In genomic region chr12:104671407-104672095, GRCh38 we compare ENCODE assay signal across 1 cellular context.
TF ChIP-seq lines count a peak whose summit lies in the region.

No MANE protein-coding gene starts in this region.

TF ChIP-seq in HEK293, 187 proteins besides CTCF, POLR2A, EP300 and RAD21 (continued from another document and continues in another):
- TF ChIP-seq, protein P1, sequence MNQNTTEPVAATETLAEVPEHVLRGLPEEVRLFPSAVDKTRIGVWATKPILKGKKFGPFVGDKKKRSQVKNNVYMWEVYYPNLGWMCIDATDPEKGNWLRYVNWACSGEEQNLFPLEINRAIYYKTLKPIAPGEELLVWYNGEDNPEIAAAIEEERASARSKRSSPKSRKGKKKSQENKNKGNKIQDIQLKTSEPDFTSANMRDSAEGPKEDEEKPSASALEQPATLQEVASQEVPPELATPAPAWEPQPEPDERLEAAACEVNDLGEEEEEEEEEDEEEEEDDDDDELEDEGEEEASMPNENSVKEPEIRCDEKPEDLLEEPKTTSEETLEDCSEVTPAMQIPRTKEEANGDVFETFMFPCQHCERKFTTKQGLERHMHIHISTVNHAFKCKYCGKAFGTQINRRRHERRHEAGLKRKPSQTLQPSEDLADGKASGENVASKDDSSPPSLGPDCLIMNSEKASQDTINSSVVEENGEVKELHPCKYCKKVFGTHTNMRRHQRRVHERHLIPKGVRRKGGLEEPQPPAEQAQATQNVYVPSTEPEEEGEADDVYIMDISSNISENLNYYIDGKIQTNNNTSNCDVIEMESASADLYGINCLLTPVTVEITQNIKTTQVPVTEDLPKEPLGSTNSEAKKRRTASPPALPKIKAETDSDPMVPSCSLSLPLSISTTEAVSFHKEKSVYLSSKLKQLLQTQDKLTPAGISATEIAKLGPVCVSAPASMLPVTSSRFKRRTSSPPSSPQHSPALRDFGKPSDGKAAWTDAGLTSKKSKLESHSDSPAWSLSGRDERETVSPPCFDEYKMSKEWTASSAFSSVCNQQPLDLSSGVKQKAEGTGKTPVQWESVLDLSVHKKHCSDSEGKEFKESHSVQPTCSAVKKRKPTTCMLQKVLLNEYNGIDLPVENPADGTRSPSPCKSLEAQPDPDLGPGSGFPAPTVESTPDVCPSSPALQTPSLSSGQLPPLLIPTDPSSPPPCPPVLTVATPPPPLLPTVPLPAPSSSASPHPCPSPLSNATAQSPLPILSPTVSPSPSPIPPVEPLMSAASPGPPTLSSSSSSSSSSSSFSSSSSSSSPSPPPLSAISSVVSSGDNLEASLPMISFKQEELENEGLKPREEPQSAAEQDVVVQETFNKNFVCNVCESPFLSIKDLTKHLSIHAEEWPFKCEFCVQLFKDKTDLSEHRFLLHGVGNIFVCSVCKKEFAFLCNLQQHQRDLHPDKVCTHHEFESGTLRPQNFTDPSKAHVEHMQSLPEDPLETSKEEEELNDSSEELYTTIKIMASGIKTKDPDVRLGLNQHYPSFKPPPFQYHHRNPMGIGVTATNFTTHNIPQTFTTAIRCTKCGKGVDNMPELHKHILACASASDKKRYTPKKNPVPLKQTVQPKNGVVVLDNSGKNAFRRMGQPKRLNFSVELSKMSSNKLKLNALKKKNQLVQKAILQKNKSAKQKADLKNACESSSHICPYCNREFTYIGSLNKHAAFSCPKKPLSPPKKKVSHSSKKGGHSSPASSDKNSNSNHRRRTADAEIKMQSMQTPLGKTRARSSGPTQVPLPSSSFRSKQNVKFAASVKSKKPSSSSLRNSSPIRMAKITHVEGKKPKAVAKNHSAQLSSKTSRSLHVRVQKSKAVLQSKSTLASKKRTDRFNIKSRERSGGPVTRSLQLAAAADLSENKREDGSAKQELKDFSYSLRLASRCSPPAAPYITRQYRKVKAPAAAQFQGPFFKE (tag by site-specific recombination; IDR thresholded peaks at IDR 0.05; ENCODE audit: borderline replicate concordance) = no peak
- TF ChIP-seq, protein P2, sequence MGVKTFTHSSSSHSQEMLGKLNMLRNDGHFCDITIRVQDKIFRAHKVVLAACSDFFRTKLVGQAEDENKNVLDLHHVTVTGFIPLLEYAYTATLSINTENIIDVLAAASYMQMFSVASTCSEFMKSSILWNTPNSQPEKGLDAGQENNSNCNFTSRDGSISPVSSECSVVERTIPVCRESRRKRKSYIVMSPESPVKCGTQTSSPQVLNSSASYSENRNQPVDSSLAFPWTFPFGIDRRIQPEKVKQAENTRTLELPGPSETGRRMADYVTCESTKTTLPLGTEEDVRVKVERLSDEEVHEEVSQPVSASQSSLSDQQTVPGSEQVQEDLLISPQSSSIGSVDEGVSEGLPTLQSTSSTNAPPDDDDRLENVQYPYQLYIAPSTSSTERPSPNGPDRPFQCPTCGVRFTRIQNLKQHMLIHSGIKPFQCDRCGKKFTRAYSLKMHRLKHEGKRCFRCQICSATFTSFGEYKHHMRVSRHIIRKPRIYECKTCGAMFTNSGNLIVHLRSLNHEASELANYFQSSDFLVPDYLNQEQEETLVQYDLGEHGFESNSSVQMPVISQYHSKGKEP (tag by site-specific recombination; IDR thresholded peaks at IDR 0.05) = no peak
- TF ChIP-seq, protein P3, sequence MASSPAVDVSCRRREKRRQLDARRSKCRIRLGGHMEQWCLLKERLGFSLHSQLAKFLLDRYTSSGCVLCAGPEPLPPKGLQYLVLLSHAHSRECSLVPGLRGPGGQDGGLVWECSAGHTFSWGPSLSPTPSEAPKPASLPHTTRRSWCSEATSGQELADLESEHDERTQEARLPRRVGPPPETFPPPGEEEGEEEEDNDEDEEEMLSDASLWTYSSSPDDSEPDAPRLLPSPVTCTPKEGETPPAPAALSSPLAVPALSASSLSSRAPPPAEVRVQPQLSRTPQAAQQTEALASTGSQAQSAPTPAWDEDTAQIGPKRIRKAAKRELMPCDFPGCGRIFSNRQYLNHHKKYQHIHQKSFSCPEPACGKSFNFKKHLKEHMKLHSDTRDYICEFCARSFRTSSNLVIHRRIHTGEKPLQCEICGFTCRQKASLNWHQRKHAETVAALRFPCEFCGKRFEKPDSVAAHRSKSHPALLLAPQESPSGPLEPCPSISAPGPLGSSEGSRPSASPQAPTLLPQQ (tag by site-specific recombination; IDR thresholded peaks at IDR 0.05) = peak; percentile 74
- no peak for TF ChIP-seq REPIN1 (tag by site-specific recombination; IDR thresholded peaks at IDR 0.05; ENCODE audit: low read depth)
- TF ChIP-seq, protein P4, sequence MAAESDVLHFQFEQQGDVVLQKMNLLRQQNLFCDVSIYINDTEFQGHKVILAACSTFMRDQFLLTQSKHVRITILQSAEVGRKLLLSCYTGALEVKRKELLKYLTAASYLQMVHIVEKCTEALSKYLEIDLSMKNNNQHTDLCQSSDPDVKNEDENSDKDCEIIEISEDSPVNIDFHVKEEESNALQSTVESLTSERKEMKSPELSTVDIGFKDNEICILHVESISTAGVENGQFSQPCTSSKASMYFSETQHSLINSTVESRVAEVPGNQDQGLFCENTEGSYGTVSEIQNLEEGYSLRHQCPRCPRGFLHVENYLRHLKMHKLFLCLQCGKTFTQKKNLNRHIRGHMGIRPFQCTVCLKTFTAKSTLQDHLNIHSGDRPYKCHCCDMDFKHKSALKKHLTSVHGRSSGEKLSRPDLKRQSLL (tag by site-specific recombination; IDR thresholded peaks at IDR 0.05) = no peak
- peak; percentile 62 for TF ChIP-seq SP7 (tag by site-specific recombination; IDR thresholded peaks at IDR 0.05)
- peak; percentile 68 for TF ChIP-seq ZBTB48 (tag by site-specific recombination; IDR thresholded peaks at IDR 0.05)
- TF ChIP-seq ZNF843 (tag by site-specific recombination; IDR thresholded peaks at IDR 0.05) = peak; percentile 52; the same call in 1 of the 2 replicates
- peak; percentile 75 for TF ChIP-seq KLF10 (tag by site-specific recombination; IDR thresholded peaks at IDR 0.05)
- TF ChIP-seq ZNF341 (tag by site-specific recombination; IDR thresholded peaks at IDR 0.05; ENCODE audit: low read depth) = peak; percentile 60; the same call in 1 of the 2 replicates
- TF ChIP-seq ZNF544 (tag by site-specific recombination; IDR thresholded peaks at IDR 0.05) = no peak
- no peak for TF ChIP-seq ZNF670 (tag by site-specific recombination; IDR thresholded peaks at IDR 0.05; ENCODE audit: low read depth)
- peak; percentile 82 for TF ChIP-seq ZNF660 (tag by site-specific recombination; IDR thresholded peaks at IDR 0.05)
- no peak for TF ChIP-seq ZNF311 (tag by site-specific recombination; IDR thresholded peaks at IDR 0.05; ENCODE audit: borderline replicate concordance)
- no peak for TF ChIP-seq ZNF473 (tag by site-specific recombination; IDR thresholded peaks at IDR 0.05)
- TF ChIP-seq ZBTB8A (tag by site-specific recombination; IDR thresholded peaks at IDR 0.05) = 0 out of 2 replicates have a peak, but pooled peaks have one; percentile 41
- no peak for TF ChIP-seq ZNF501 (tag by site-specific recombination; IDR thresholded peaks at IDR 0.05)
- peak; percentile 62 for TF ChIP-seq GLIS2 (tag by site-specific recombination; IDR thresholded peaks at IDR 0.05)
- no peak for TF ChIP-seq ZNF677 (tag by site-specific recombination; IDR thresholded peaks at IDR 0.05)
- peak; percentile 91 for TF ChIP-seq ZFHX2 (tag by site-specific recombination; conservative IDR thresholded peaks at IDR 0.05)
- no peak; the same call in 1 of the 2 replicates for TF ChIP-seq KLF8 (tag by site-specific recombination; IDR thresholded peaks at IDR 0.05)
- TF ChIP-seq, protein P5, sequence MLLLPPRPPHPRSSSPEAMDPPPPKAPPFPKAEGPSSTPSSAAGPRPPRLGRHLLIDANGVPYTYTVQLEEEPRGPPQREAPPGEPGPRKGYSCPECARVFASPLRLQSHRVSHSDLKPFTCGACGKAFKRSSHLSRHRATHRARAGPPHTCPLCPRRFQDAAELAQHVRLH (tag by site-specific recombination; IDR thresholded peaks at IDR 0.05) = no peak
- TF ChIP-seq, protein P6, sequence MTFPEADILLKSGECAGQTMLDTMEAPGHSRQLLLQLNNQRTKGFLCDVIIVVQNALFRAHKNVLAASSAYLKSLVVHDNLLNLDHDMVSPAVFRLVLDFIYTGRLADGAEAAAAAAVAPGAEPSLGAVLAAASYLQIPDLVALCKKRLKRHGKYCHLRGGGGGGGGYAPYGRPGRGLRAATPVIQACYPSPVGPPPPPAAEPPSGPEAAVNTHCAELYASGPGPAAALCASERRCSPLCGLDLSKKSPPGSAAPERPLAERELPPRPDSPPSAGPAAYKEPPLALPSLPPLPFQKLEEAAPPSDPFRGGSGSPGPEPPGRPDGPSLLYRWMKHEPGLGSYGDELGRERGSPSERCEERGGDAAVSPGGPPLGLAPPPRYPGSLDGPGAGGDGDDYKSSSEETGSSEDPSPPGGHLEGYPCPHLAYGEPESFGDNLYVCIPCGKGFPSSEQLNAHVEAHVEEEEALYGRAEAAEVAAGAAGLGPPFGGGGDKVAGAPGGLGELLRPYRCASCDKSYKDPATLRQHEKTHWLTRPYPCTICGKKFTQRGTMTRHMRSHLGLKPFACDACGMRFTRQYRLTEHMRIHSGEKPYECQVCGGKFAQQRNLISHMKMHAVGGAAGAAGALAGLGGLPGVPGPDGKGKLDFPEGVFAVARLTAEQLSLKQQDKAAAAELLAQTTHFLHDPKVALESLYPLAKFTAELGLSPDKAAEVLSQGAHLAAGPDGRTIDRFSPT (tag by site-specific recombination; IDR thresholded peaks at IDR 0.05) = no peak; the same call in 1 of the 2 replicates
- peak; percentile 61 for TF ChIP-seq ZNF366 (tag by site-specific recombination; conservative IDR thresholded peaks at IDR 0.05)
- no peak for TF ChIP-seq ZNF561 (tag by site-specific recombination; IDR thresholded peaks at IDR 0.05; ENCODE audit: borderline replicate concordance)
- TF ChIP-seq TCF7L2 (IDR thresholded peaks at IDR 0.05; ENCODE audit: borderline replicate concordance, low read depth, low read length) = no peak
- no peak for TF ChIP-seq ZNF146 (tag by site-specific recombination; IDR thresholded peaks at IDR 0.05)
- TF ChIP-seq ZNF664 (tag by site-specific recombination; IDR thresholded peaks at IDR 0.05) = no peak
- TF ChIP-seq, protein P7, sequence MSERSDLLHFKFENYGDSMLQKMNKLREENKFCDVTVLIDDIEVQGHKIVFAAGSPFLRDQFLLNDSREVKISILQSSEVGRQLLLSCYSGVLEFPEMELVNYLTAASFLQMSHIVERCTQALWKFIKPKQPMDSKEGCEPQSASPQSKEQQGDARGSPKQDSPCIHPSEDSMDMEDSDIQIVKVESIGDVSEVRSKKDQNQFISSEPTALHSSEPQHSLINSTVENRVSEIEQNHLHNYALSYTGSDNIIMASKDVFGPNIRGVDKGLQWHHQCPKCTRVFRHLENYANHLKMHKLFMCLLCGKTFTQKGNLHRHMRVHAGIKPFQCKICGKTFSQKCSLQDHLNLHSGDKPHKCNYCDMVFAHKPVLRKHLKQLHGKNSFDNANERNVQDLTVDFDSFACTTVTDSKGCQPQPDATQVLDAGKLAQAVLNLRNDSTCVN (tag by site-specific recombination; optimal IDR thresholded peaks at IDR 0.05) = no peak
- TF ChIP-seq ZEB2 (tag by site-specific recombination; IDR thresholded peaks at IDR 0.05) = peak; percentile 92
- TF ChIP-seq, protein P8, sequence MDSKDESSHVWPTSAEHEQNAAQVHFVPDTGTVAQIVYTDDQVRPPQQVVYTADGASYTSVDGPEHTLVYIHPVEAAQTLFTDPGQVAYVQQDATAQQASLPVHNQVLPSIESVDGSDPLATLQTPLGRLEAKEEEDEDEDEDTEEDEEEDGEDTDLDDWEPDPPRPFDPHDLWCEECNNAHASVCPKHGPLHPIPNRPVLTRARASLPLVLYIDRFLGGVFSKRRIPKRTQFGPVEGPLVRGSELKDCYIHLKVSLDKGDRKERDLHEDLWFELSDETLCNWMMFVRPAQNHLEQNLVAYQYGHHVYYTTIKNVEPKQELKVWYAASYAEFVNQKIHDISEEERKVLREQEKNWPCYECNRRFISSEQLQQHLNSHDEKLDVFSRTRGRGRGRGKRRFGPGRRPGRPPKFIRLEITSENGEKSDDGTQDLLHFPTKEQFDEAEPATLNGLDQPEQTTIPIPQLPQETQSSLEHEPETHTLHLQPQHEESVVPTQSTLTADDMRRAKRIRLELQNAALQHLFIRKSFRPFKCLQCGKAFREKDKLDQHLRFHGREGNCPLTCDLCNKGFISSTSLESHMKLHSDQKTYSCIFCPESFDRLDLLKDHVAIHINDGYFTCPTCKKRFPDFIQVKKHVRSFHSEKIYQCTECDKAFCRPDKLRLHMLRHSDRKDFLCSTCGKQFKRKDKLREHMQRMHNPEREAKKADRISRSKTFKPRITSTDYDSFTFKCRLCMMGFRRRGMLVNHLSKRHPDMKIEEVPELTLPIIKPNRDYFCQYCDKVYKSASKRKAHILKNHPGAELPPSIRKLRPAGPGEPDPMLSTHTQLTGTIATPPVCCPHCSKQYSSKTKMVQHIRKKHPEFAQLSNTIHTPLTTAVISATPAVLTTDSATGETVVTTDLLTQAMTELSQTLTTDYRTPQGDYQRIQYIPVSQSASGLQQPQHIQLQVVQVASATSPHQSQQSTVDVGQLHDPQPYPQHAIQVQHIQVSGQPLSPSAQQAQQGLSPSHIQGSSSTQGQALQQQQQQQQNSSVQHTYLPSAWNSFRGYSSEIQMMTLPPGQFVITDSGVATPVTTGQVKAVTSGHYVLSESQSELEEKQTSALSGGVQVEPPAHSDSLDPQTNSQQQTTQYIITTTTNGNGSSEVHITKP (tag by site-specific recombination; IDR thresholded peaks at IDR 0.05) = peak; percentile 79
- TF ChIP-seq ZNF350 (tag by site-specific recombination; IDR thresholded peaks at IDR 0.05) = no peak
- no peak for TF ChIP-seq ZNF701 (tag by site-specific recombination; IDR thresholded peaks at IDR 0.05)
- TF ChIP-seq YY1 (tag by site-specific recombination; IDR thresholded peaks at IDR 0.05) = no peak
- TF ChIP-seq ZNF404 (tag by site-specific recombination; IDR thresholded peaks at IDR 0.05) = no peak
- TF ChIP-seq ZNF10 (tag by site-specific recombination; IDR thresholded peaks at IDR 0.05) = no peak
- TF ChIP-seq ZNF18 (tag by site-specific recombination; IDR thresholded peaks at IDR 0.05) = no peak
